ENCODE assay signal across 1 cellular context in genomic region chr4:156329779-156330178, GRCh38.
TF ChIP-seq lines count a peak whose summit lies in the region.

No MANE protein-coding gene starts in this region.

TF ChIP-seq in GM12878, 131 proteins besides CTCF, POLR2A, EP300 and RAD21 (continued from another document):
- no peak for TF ChIP-seq ZNF592 (IDR thresholded peaks at IDR 0.05)
- no peak for TF ChIP-seq FOS (IDR thresholded peaks at IDR 0.05; ENCODE audit: borderline replicate concordance, extremely low read depth, insufficient read length)
- TF ChIP-seq ELK1 (IDR thresholded peaks at IDR 0.05; ENCODE audit: low read depth, low read length), result no peak
- TF ChIP-seq SMC3 (IDR thresholded peaks at IDR 0.05; ENCODE audit: borderline replicate concordance, low read length), result no peak
